Comparison of ENCODE assay signal across 10 cellular contexts in genomic region chr10:77899080-77899477, GRCh38. TPM values are rescaled to one million over a fixed set of nuclear protein-coding genes. Genes with fewer than 3 reads are reported as not detected.
DNase-seq lines count a peak whose midpoint lies in the region; ATAC-seq, FAIRE-seq and TF ChIP-seq lines count a peak whose summit lies in the region.
"Had no signal": no experiment of that assay in that cellular context is flagged by ENCODE, and none has a peak within 500 bp of the region (broad histone marks: within the 10 kb centered on the region; RNA-seq: fewer than 3 reads in every experiment).

No MANE protein-coding gene starts in this region.

- H3K4ac ChIP-seq in mesenchymal stem cell (ENCODE audit: low read depth in 1 of 2, low read length in 2 of 2), result peak overlapping the region in 1 of 2 experiments; percentile 32

- no peak overlapping the region for H3K4me3 Mint-ChIP-seq in natural killer cell

- no peaks in the 10 kb centered on the region for H3K27me3 ChIP-seq in mesenchymal stem cell (ENCODE audit: control insufficient read depth in 1 of 2, insufficient read depth in 1 of 2, low read length in 2 of 2)

- DNase-seq in A549 (ENCODE audit: low read depth in 1 of 2, low spot score in 1 of 2) (peak in 1 of 2 experiments; percentile 51), HK-2 (ENCODE audit: unreplicated experiment) (peak; percentile 46), amniotic stem cell (lab: John Stamatoyannopoulos, UW) (peak; percentile 25), mesenchymal stem cell (no peak), natural killer cell (no peak), pons (ENCODE audit: low spot score) (no peak), NAMALWA (ENCODE audit: low spot score) (no peak)
- DNase-seq: C1 segment of cervical spinal cord had no signal

- no peak overlapping the region for H3K4me3 ChIP-seq in A549
- H3K4me3 ChIP-seq in mesenchymal stem cell (ENCODE audit: insufficient read depth in 1 of 2, low read depth in 1 of 2, low read length in 2 of 2), result no peak overlapping the region

- H3K4me2 ChIP-seq in A549, result peak overlapping the region; percentile 56
- H3K4me2 ChIP-seq in mesenchymal stem cell (ENCODE audit: low read length, poor library complexity, severe bottlenecking), result no peak overlapping the region

- H4K8ac ChIP-seq in mesenchymal stem cell (ENCODE audit: low read length), result peak overlapping the region; percentile 56

- CTCF ChIA-PET in A549 (lab: Yijun Ruan, JAX), result interaction anchor here (0.7 kb wide), 1 partner anchor 52 kb away, joined by 3 read pairs; no protein-coding TSS in a partner anchor

- no peak overlapping the region for H2AFZ ChIP-seq in mesenchymal stem cell (ENCODE audit: low read depth, low read length)

- H2AK5ac ChIP-seq in mesenchymal stem cell (ENCODE audit: low read length, severe bottlenecking), result peak overlapping the region; percentile 70

- H2BK15ac ChIP-seq in mesenchymal stem cell (ENCODE audit: low read depth, poor library complexity, severe bottlenecking), result no peak overlapping the region

- no peak for TF ChIP-seq RAD21 in A549 (conservative IDR thresholded peaks at IDR 0.05 in 1 of 2, IDR thresholded peaks at IDR 0.05 in 1 of 2)

- H3K27ac ChIP-seq in A549 (peak overlapping the region; percentile 59 to 75), mesenchymal stem cell (ENCODE audit: low read length, poor library complexity, severe bottlenecking) (peak overlapping the region; percentile 66)
- H3K27ac ChIP-seq: neutrophil had no signal

- H3K23ac ChIP-seq in mesenchymal stem cell (ENCODE audit: low read length in 2 of 2), result no peak overlapping the region

- peak overlapping the region; percentile 54 for H4K91ac ChIP-seq in mesenchymal stem cell (ENCODE audit: low read length)

- H2BK12ac ChIP-seq in mesenchymal stem cell (ENCODE audit: low read length in 2 of 2), result peak overlapping the region in 1 of 2 experiments; percentile 6

- no peak for TF ChIP-seq POLR2A in A549 (IDR thresholded peaks at IDR 0.05; ENCODE audit: low read length)

- H3K4me1 ChIP-seq in A549, result peaks cover 31% of the 10 kb centered on the region
- H3K4me1 ChIP-seq in mesenchymal stem cell (ENCODE audit: control insufficient read depth, insufficient read depth, low read depth, low read length), result peaks cover 25% of the 10 kb centered on the region

- no peak for FAIRE-seq in A549 (lab: Jason Lieb, UNC)

- peaks cover 28% of the 10 kb centered on the region for H3K79me1 ChIP-seq in mesenchymal stem cell (replicated peaks; ENCODE audit: low read length, poor library complexity, severe bottlenecking)

- H3K18ac ChIP-seq in mesenchymal stem cell (ENCODE audit: low read depth in 1 of 2, low read length in 2 of 2), result peak overlapping the region; percentile 49 to 88

- POLR2A ChIA-PET in A549 (lab: Yijun Ruan, JAX), result no interaction called here

- ATAC-seq in A549 (peak; percentile 54 to 70; a peak in 5 of 6 replicates), GM19351 (IDR thresholded peaks at IDR 0.05; ENCODE audit: unreplicated experiment) (no peak), natural killer cell (no peak)

- no peaks in the 10 kb centered on the region for H3K9me3 Mint-ChIP-seq in natural killer cell

- H2BK120ac ChIP-seq in mesenchymal stem cell (ENCODE audit: low read depth, low read length), result no peak overlapping the region

- H3K36me3 Mint-ChIP-seq in natural killer cell, result no peaks in the 10 kb centered on the region

- H3K9ac ChIP-seq in mesenchymal stem cell (ENCODE audit: low read length), result no peak overlapping the region

- peak overlapping the region in 1 of 2 donors; percentile 7 for H3K27ac Mint-ChIP-seq in natural killer cell

- intact Hi-C loops in natural killer cell (cut with micrococcal nuclease), result no loop called here

- TF ChIP-seq EP300 in A549 (IDR thresholded peaks at IDR 0.05), result no peak

- no peak overlapping the region for H2BK5ac ChIP-seq in mesenchymal stem cell (ENCODE audit: low read depth, low read length, poor library complexity, severe bottlenecking)

- peaks cover 38 to 47% of the 10 kb centered on the region in 2 donors for H3K4me1 Mint-ChIP-seq in natural killer cell

- no peaks in the 10 kb centered on the region for H3K9me3 ChIP-seq in A549
- H3K9me3 ChIP-seq in mesenchymal stem cell (ENCODE audit: control insufficient read depth, low read length), result no peaks in the 10 kb centered on the region
- H3K9me3 ChIP-seq: neutrophil had no signal

- no peaks in the 10 kb centered on the region for H3K27me3 Mint-ChIP-seq in natural killer cell (ENCODE audit: low read depth in 2 of 2)

- H3K14ac ChIP-seq in mesenchymal stem cell (ENCODE audit: low read length in 2 of 2), result peak overlapping the region in 1 of 2 experiments; percentile 44

- peaks cover 0 to 3% of the 10 kb centered on the region in 2 experiments for H3K36me3 ChIP-seq in mesenchymal stem cell (ENCODE audit: control insufficient read depth in 1 of 2, insufficient read depth in 2 of 2, low read depth in 1 of 2, low read length in 2 of 2)
- H3K36me3 ChIP-seq: neutrophil had no signal

- TF ChIP-seq CTCF in A549 (IDR thresholded peaks at IDR 0.05), result no peak
- TF ChIP-seq CTCF in natural killer cell (IDR thresholded peaks at IDR 0.05), result no peak

- WGBS in A549 (ENCODE audit: missing lambda C conversion rate), result 62% methylated on average over 3 of the region's 4 CpGs
- 93% methylated on average over 3 of the region's 4 CpGs for WGBS in mesenchymal stem cell

TF ChIP-seq in A549, 52 proteins besides CTCF, POLR2A, EP300 and RAD21:
- no peak for TF ChIP-seq KDM1A (IDR thresholded peaks at IDR 0.05; ENCODE audit: low read depth)
- no peak for TF ChIP-seq MAFK (IDR thresholded peaks at IDR 0.05; ENCODE audit: partially characterized antibody)
- TF ChIP-seq HES2 (IDR thresholded peaks at IDR 0.05), result no peak
- no peak for TF ChIP-seq HOXA7 (CRISPR knock-in tag; IDR thresholded peaks at IDR 0.05)
- TF ChIP-seq EHF (CRISPR knock-in tag; IDR thresholded peaks at IDR 0.05), result no peak
- TF ChIP-seq GATA3 (IDR thresholded peaks at IDR 0.05; ENCODE audit: borderline replicate concordance), result no peak

RNA-seq across cellular contexts. Expression of gene DLG5, which starts 27.5 kb away (rescaled TPM):
- polyA plus RNA-seq in A549 (2011; rRNA removed) (17.0 and 23.3 TPM in 2 replicates), A549 (2017; fragmentation: RNase III; extraction: RNeasy Plus Mini Kit Qiagen cat#74134 plus additional on column Dnase treatment) (28.0 to 30.9 TPM (median 29.4 TPM) in 3 replicates)
- 25.8 and 30.8 TPM in 2 replicates for polyA plus RNA-seq in A549 (2012; cell fraction: cytosol; rRNA removed)
- 60.4 and 73.8 TPM in 2 replicates for polyA plus RNA-seq in A549 (2012; cell fraction: nucleus; rRNA removed)
- polyA minus RNA-seq in A549 (2011; rRNA and poly(A)+ RNA removed), result 36.7 and 38.4 TPM in 2 replicates
- 35.0 TPM for polyA plus RNA-seq in mesenchymal stem cell (2013, experiment 1 of 2)
- 33.7 TPM for polyA plus RNA-seq in mesenchymal stem cell (2013, experiment 2 of 2)
- 10 to 100 TPM; 52.8 to 75.0 (median 52.9) TPM for total RNA-seq in natural killer cell

Comparison
In these comparisons a context has a peak if more than half of its experiments do, and no peak if none do; other contexts are left out.
1. ATAC-seq: peak in A549 (2 of 2); none in GM19351 (single experiment) and natural killer cell (0 of 3).
2. DNase-seq: peak in HK-2 (single experiment) and amniotic stem cell (single experiment); none in mesenchymal stem cell (single experiment), natural killer cell (single experiment), pons (single experiment) and NAMALWA (single experiment).